Comparison of ENCODE assay signal across 1 cellular context in the genomic region with DNA sequence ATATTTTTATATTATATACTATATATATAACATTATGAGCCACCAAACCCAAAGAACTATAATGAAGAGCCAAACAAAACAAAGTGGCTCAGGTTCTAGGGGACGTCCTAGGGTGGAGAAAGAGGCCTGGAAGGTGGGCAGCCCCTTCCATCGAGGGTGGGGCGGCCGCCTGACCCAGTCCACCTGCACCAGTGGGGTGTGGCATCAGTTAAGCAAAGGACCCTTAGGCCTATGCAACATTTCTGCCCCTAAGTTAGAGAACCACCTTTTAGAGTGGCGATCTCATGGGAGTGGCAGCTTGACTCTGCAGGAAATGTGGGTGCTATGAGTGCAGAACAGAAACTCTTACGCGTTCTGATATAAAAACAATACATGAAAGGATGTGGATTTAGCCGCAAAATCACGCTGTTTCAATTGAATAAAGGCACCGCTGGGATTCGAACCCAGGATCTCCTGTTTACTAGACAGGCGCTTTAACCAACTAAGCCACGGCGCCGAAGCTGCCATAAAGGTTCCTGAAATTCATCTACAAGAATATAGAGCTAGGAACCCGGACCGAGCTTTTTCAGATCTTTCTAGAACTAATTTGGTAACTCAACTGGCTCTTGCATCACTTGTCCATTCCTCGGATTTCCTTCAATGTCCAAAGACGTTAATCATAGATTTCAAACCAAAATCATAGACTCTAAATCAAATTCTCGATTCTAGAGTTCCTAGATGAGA.
A peak's percentile ranks its signal among the peaks of the same experiment; 100 is the strongest.
TF ChIP-seq lines count a peak whose summit lies in the region.

No MANE protein-coding gene starts in this region.

TF ChIP-seq in GM12878, 131 proteins besides CTCF, POLR2A, EP300 and RAD21 (continues in another document):
- TF ChIP-seq HDAC2 (IDR thresholded peaks at IDR 0.05) (peak; percentile 15; the same call in 1 of the 2 replicates), RBBP5 (conservative IDR thresholded peaks at IDR 0.05) (no peak), ZNF274 (IDR thresholded peaks at IDR 0.05; ENCODE audit: insufficient read depth, insufficient read length) (no peak), TARDBP (IDR thresholded peaks at IDR 0.05; ENCODE audit: borderline replicate concordance) (peak; percentile 91), POLR2AphosphoS5 (IDR thresholded peaks at IDR 0.05; ENCODE audit: low read length) (0 out of 2 replicates have a peak, but pooled peaks have one; percentile 6), ZNF217 (IDR thresholded peaks at IDR 0.05) (peak; percentile 24; the same call in 1 of the 2 replicates), ETV6 (conservative IDR thresholded peaks at IDR 0.05 in 1 of 2, IDR thresholded peaks at IDR 0.05 in 1 of 2; ENCODE audit: borderline replicate concordance in 1 of 2, low read depth in 1 of 2) (peak in 1 of 2 experiments; percentile 25; a peak in 1 of 4 replicates), ZBED1 (IDR thresholded peaks at IDR 0.05; ENCODE audit: borderline replicate concordance) (peak; percentile 68; the same call in 1 of the 2 replicates), CBX3 (IDR thresholded peaks at IDR 0.05; ENCODE audit: borderline replicate concordance, low read depth) (no peak), SMAD5 (IDR thresholded peaks at IDR 0.05; ENCODE audit: low read depth) (0 out of 2 replicates have a peak, but pooled peaks have one; percentile 15), BACH1 (IDR thresholded peaks at IDR 0.05; ENCODE audit: borderline replicate concordance) (0 out of 2 replicates have a peak, but pooled peaks have one; percentile 22), BHLHE40 (IDR thresholded peaks at IDR 0.05; ENCODE audit: borderline replicate concordance in 1 of 2, low read depth in 2 of 2, low read length in 1 of 2) (0 out of 4 replicates have a peak, but pooled peaks of 1 of the 2 experiments have one; percentile 10), YY1 (IDR thresholded peaks at IDR 0.05; ENCODE audit: low read depth, low read length) (peak; percentile 61; the same call in 1 of the 2 replicates), SMARCA5 (IDR thresholded peaks at IDR 0.05) (peak; percentile 72; the same call in 1 of the 2 replicates), TBL1XR1 (IDR thresholded peaks at IDR 0.05; ENCODE audit: low read depth, low read length) (peak; percentile 23; the same call in 1 of the 2 replicates), MTA3 (IDR thresholded peaks at IDR 0.05; ENCODE audit: borderline replicate concordance, low read length) (peak; percentile 88), ZZZ3 (IDR thresholded peaks at IDR 0.05; ENCODE audit: control insufficient read depth, insufficient read length, low read depth) (no peak), GABPA (IDR thresholded peaks at IDR 0.05; ENCODE audit: low read depth) (peak; percentile 58; the same call in 1 of the 2 replicates), FOXM1 (IDR thresholded peaks at IDR 0.05; ENCODE audit: low read depth, low read length) (peak; percentile 21; the same call in 1 of the 2 replicates), TCF7 (IDR thresholded peaks at IDR 0.05; ENCODE audit: borderline replicate concordance) (no peak), CBFB (IDR thresholded peaks at IDR 0.05; ENCODE audit: low read depth) (no peak; the same call in 1 of the 2 replicates), ZNF207 (IDR thresholded peaks at IDR 0.05; ENCODE audit: borderline replicate concordance) (0 out of 2 replicates have a peak, but pooled peaks have one; percentile 21), PML (IDR thresholded peaks at IDR 0.05; ENCODE audit: low read length) (peak; percentile 81)
- TF ChIP-seq, protein P1, sequence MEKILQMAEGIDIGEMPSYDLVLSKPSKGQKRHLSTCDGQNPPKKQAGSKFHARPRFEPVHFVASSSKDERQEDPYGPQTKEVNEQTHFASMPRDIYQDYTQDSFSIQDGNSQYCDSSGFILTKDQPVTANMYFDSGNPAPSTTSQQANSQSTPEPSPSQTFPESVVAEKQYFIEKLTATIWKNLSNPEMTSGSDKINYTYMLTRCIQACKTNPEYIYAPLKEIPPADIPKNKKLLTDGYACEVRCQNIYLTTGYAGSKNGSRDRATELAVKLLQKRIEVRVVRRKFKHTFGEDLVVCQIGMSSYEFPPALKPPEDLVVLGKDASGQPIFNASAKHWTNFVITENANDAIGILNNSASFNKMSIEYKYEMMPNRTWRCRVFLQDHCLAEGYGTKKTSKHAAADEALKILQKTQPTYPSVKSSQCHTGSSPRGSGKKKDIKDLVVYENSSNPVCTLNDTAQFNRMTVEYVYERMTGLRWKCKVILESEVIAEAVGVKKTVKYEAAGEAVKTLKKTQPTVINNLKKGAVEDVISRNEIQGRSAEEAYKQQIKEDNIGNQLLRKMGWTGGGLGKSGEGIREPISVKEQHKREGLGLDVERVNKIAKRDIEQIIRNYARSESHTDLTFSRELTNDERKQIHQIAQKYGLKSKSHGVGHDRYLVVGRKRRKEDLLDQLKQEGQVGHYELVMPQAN (conservative IDR thresholded peaks at IDR 0.05): 0 out of 2 replicates have a peak, but pooled peaks have one; percentile 35
- TF ChIP-seq, protein P2, sequence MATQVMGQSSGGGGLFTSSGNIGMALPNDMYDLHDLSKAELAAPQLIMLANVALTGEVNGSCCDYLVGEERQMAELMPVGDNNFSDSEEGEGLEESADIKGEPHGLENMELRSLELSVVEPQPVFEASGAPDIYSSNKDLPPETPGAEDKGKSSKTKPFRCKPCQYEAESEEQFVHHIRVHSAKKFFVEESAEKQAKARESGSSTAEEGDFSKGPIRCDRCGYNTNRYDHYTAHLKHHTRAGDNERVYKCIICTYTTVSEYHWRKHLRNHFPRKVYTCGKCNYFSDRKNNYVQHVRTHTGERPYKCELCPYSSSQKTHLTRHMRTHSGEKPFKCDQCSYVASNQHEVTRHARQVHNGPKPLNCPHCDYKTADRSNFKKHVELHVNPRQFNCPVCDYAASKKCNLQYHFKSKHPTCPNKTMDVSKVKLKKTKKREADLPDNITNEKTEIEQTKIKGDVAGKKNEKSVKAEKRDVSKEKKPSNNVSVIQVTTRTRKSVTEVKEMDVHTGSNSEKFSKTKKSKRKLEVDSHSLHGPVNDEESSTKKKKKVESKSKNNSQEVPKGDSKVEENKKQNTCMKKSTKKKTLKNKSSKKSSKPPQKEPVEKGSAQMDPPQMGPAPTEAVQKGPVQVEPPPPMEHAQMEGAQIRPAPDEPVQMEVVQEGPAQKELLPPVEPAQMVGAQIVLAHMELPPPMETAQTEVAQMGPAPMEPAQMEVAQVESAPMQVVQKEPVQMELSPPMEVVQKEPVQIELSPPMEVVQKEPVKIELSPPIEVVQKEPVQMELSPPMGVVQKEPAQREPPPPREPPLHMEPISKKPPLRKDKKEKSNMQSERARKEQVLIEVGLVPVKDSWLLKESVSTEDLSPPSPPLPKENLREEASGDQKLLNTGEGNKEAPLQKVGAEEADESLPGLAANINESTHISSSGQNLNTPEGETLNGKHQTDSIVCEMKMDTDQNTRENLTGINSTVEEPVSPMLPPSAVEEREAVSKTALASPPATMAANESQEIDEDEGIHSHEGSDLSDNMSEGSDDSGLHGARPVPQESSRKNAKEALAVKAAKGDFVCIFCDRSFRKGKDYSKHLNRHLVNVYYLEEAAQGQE (IDR thresholded peaks at IDR 0.05; ENCODE audit: low read depth, low read length): no peak
- TF ChIP-seq, protein P3, sequence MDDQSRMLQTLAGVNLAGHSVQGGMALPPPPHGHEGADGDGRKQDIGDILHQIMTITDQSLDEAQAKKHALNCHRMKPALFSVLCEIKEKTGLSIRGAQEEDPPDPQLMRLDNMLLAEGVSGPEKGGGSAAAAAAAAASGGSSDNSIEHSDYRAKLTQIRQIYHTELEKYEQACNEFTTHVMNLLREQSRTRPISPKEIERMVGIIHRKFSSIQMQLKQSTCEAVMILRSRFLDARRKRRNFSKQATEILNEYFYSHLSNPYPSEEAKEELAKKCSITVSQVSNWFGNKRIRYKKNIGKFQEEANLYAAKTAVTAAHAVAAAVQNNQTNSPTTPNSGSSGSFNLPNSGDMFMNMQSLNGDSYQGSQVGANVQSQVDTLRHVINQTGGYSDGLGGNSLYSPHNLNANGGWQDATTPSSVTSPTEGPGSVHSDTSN (IDR thresholded peaks at IDR 0.05; ENCODE audit: insufficient replicate concordance, low read depth, low read length): no peak
- TF ChIP-seq, protein P4, sequence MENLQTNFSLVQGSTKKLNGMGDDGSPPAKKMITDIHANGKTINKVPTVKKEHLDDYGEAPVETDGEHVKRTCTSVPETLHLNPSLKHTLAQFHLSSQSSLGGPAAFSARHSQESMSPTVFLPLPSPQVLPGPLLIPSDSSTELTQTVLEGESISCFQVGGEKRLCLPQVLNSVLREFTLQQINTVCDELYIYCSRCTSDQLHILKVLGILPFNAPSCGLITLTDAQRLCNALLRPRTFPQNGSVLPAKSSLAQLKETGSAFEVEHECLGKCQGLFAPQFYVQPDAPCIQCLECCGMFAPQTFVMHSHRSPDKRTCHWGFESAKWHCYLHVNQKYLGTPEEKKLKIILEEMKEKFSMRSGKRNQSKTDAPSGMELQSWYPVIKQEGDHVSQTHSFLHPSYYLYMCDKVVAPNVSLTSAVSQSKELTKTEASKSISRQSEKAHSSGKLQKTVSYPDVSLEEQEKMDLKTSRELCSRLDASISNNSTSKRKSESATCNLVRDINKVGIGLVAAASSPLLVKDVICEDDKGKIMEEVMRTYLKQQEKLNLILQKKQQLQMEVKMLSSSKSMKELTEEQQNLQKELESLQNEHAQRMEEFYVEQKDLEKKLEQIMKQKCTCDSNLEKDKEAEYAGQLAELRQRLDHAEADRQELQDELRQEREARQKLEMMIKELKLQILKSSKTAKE (IDR thresholded peaks at IDR 0.05; ENCODE audit: low read depth, poor library complexity, severe bottlenecking): peak; percentile 63
- TF ChIP-seq, protein P5, sequence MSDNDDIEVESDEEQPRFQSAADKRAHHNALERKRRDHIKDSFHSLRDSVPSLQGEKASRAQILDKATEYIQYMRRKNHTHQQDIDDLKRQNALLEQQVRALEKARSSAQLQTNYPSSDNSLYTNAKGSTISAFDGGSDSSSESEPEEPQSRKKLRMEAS (IDR thresholded peaks at IDR 0.05; ENCODE audit: low read depth, low read length): no peak
- TF ChIP-seq, protein P6, sequence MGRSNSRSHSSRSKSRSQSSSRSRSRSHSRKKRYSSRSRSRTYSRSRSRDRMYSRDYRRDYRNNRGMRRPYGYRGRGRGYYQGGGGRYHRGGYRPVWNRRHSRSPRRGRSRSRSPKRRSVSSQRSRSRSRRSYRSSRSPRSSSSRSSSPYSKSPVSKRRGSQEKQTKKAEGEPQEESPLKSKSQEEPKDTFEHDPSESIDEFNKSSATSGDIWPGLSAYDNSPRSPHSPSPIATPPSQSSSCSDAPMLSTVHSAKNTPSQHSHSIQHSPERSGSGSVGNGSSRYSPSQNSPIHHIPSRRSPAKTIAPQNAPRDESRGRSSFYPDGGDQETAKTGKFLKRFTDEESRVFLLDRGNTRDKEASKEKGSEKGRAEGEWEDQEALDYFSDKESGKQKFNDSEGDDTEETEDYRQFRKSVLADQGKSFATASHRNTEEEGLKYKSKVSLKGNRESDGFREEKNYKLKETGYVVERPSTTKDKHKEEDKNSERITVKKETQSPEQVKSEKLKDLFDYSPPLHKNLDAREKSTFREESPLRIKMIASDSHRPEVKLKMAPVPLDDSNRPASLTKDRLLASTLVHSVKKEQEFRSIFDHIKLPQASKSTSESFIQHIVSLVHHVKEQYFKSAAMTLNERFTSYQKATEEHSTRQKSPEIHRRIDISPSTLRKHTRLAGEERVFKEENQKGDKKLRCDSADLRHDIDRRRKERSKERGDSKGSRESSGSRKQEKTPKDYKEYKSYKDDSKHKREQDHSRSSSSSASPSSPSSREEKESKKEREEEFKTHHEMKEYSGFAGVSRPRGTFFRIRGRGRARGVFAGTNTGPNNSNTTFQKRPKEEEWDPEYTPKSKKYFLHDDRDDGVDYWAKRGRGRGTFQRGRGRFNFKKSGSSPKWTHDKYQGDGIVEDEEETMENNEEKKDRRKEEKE (IDR thresholded peaks at IDR 0.05): no peak
- TF ChIP-seq, protein P7, sequence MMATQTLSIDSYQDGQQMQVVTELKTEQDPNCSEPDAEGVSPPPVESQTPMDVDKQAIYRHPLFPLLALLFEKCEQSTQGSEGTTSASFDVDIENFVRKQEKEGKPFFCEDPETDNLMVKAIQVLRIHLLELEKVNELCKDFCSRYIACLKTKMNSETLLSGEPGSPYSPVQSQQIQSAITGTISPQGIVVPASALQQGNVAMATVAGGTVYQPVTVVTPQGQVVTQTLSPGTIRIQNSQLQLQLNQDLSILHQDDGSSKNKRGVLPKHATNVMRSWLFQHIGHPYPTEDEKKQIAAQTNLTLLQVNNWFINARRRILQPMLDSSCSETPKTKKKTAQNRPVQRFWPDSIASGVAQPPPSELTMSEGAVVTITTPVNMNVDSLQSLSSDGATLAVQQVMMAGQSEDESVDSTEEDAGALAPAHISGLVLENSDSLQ (IDR thresholded peaks at IDR 0.05): no peak
- TF ChIP-seq, protein P8, sequence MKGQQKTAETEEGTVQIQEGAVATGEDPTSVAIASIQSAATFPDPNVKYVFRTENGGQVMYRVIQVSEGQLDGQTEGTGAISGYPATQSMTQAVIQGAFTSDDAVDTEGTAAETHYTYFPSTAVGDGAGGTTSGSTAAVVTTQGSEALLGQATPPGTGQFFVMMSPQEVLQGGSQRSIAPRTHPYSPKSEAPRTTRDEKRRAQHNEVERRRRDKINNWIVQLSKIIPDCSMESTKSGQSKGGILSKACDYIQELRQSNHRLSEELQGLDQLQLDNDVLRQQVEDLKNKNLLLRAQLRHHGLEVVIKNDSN (IDR thresholded peaks at IDR 0.05; ENCODE audit: borderline replicate concordance, extremely low read length, insufficient read depth, low read depth, low read length): no peak
- TF ChIP-seq, protein P9, sequence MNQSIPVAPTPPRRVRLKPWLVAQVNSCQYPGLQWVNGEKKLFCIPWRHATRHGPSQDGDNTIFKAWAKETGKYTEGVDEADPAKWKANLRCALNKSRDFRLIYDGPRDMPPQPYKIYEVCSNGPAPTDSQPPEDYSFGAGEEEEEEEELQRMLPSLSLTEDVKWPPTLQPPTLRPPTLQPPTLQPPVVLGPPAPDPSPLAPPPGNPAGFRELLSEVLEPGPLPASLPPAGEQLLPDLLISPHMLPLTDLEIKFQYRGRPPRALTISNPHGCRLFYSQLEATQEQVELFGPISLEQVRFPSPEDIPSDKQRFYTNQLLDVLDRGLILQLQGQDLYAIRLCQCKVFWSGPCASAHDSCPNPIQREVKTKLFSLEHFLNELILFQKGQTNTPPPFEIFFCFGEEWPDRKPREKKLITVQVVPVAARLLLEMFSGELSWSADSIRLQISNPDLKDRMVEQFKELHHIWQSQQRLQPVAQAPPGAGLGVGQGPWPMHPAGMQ (IDR thresholded peaks at IDR 0.05; ENCODE audit: borderline replicate concordance): no peak
- TF ChIP-seq, protein P10, sequence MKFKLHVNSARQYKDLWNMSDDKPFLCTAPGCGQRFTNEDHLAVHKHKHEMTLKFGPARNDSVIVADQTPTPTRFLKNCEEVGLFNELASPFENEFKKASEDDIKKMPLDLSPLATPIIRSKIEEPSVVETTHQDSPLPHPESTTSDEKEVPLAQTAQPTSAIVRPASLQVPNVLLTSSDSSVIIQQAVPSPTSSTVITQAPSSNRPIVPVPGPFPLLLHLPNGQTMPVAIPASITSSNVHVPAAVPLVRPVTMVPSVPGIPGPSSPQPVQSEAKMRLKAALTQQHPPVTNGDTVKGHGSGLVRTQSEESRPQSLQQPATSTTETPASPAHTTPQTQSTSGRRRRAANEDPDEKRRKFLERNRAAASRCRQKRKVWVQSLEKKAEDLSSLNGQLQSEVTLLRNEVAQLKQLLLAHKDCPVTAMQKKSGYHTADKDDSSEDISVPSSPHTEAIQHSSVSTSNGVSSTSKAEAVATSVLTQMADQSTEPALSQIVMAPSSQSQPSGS (IDR thresholded peaks at IDR 0.05; ENCODE audit: low read length): peak; percentile 73
